In the genomic region with DNA sequence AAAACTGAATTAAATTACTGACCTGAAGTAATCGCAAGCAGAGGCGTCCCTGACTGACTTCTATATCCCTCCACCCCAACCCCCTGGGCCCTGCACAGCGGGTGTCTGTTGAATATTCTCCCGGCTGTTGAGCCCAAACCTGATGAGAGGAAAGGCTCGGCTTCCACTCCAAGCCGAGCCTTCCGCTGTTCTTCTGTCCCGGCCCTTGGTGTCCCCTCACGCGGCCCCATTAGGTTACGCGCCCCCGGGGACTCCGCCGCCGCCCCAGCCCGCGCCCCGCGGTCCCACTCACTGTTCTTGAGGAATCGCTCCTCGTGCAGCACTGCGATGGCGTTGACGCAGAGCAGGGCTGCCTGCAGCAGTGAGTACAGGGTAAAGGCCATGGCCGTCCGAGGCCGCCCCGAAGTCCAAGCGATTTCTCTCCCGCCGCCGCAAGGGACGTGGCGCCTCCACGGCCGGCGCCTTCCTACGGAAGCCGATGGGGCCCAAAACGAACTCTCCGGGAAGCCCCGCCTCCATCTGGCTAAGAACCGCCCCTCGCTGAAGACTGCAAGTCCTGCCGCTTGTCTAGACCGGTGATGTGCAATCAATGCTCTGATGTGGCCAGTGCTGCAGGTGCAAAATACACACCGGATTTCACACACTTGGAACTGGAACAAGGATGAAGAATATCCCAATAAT, we compare ENCODE assay signal across 1 cellular context.
TF ChIP-seq lines count a peak whose summit lies in the region.

A gene with protein sequence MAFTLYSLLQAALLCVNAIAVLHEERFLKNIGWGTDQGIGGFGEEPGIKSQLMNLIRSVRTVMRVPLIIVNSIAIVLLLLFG (minus strand): TSS at position 470 of the 681 bp plus-strand sequence. CDS start 87 bp downstream, at position 383.

TF ChIP-seq in SK-N-SH, 30 proteins besides CTCF, POLR2A, EP300 and RAD21 (continued from another document):
- TF ChIP-seq, protein P1, sequence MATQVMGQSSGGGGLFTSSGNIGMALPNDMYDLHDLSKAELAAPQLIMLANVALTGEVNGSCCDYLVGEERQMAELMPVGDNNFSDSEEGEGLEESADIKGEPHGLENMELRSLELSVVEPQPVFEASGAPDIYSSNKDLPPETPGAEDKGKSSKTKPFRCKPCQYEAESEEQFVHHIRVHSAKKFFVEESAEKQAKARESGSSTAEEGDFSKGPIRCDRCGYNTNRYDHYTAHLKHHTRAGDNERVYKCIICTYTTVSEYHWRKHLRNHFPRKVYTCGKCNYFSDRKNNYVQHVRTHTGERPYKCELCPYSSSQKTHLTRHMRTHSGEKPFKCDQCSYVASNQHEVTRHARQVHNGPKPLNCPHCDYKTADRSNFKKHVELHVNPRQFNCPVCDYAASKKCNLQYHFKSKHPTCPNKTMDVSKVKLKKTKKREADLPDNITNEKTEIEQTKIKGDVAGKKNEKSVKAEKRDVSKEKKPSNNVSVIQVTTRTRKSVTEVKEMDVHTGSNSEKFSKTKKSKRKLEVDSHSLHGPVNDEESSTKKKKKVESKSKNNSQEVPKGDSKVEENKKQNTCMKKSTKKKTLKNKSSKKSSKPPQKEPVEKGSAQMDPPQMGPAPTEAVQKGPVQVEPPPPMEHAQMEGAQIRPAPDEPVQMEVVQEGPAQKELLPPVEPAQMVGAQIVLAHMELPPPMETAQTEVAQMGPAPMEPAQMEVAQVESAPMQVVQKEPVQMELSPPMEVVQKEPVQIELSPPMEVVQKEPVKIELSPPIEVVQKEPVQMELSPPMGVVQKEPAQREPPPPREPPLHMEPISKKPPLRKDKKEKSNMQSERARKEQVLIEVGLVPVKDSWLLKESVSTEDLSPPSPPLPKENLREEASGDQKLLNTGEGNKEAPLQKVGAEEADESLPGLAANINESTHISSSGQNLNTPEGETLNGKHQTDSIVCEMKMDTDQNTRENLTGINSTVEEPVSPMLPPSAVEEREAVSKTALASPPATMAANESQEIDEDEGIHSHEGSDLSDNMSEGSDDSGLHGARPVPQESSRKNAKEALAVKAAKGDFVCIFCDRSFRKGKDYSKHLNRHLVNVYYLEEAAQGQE (IDR thresholded peaks at IDR 0.05; ENCODE audit: low read depth, low read length) = 0 out of 2 replicates have a peak, but pooled peaks have one; percentile 38
- TF ChIP-seq, protein P2, sequence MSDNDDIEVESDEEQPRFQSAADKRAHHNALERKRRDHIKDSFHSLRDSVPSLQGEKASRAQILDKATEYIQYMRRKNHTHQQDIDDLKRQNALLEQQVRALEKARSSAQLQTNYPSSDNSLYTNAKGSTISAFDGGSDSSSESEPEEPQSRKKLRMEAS (IDR thresholded peaks at IDR 0.05; ENCODE audit: low read depth) = peak; percentile 77
- peak; percentile 64 for TF ChIP-seq CHD2 (IDR thresholded peaks at IDR 0.05; ENCODE audit: low read length, partially characterized antibody)
- peak; percentile 77 for TF ChIP-seq MXI1 (IDR thresholded peaks at IDR 0.05; ENCODE audit: low read depth, low read length)
- no peak for TF ChIP-seq GABPA (IDR thresholded peaks at IDR 0.05; ENCODE audit: low read depth)
- TF ChIP-seq GATA2 (CRISPR knock-in tag; IDR thresholded peaks at IDR 0.05) = no peak
- TF ChIP-seq, protein P3, sequence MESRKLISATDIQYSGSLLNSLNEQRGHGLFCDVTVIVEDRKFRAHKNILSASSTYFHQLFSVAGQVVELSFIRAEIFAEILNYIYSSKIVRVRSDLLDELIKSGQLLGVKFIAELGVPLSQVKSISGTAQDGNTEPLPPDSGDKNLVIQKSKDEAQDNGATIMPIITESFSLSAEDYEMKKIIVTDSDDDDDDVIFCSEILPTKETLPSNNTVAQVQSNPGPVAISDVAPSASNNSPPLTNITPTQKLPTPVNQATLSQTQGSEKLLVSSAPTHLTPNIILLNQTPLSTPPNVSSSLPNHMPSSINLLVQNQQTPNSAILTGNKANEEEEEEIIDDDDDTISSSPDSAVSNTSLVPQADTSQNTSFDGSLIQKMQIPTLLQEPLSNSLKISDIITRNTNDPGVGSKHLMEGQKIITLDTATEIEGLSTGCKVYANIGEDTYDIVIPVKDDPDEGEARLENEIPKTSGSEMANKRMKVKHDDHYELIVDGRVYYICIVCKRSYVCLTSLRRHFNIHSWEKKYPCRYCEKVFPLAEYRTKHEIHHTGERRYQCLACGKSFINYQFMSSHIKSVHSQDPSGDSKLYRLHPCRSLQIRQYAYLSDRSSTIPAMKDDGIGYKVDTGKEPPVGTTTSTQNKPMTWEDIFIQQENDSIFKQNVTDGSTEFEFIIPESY (IDR thresholded peaks at IDR 0.05; ENCODE audit: borderline replicate concordance, low read depth) = no peak
- TF ChIP-seq YY1 (IDR thresholded peaks at IDR 0.05; ENCODE audit: low read depth) = 0 out of 2 replicates have a peak, but pooled peaks have one; percentile 66
- TF ChIP-seq TCF12 (IDR thresholded peaks at IDR 0.05) = peak; percentile 13; the same call in 1 of the 2 replicates
- no peak for TF ChIP-seq NFIC (IDR thresholded peaks at IDR 0.05; ENCODE audit: borderline replicate concordance)
- no peak for TF ChIP-seq MEF2A (IDR thresholded peaks at IDR 0.05; ENCODE audit: borderline replicate concordance, low read depth)
- TF ChIP-seq FOXJ3 (CRISPR knock-in tag; IDR thresholded peaks at IDR 0.05) = no peak
- no peak for TF ChIP-seq NRF1 (IDR thresholded peaks at IDR 0.05; ENCODE audit: low read depth, low read length)
